Comparison of ENCODE assay signal across 1 cellular context in genomic region chr11:77884186-77884828, GRCh38.
TF ChIP-seq lines count a peak whose summit lies in the region.

No MANE protein-coding gene starts in this region.

TF ChIP-seq in GM23338, 12 proteins besides CTCF, POLR2A, EP300 and RAD21 (continued from another document):
- TF ChIP-seq ZNF462 (CRISPR knock-in tag; IDR thresholded peaks at IDR 0.05) = no peak
- no peak for TF ChIP-seq STAT1 (IDR thresholded peaks at IDR 0.05; ENCODE audit: unreplicated experiment)
- no peak for TF ChIP-seq CREB1 (CRISPR knock-in tag; IDR thresholded peaks at IDR 0.05; ENCODE audit: low read depth)
- TF ChIP-seq POLR2AphosphoS5 (IDR thresholded peaks at IDR 0.05; ENCODE audit: low read depth) = no peak
- TF ChIP-seq, protein P1, sequence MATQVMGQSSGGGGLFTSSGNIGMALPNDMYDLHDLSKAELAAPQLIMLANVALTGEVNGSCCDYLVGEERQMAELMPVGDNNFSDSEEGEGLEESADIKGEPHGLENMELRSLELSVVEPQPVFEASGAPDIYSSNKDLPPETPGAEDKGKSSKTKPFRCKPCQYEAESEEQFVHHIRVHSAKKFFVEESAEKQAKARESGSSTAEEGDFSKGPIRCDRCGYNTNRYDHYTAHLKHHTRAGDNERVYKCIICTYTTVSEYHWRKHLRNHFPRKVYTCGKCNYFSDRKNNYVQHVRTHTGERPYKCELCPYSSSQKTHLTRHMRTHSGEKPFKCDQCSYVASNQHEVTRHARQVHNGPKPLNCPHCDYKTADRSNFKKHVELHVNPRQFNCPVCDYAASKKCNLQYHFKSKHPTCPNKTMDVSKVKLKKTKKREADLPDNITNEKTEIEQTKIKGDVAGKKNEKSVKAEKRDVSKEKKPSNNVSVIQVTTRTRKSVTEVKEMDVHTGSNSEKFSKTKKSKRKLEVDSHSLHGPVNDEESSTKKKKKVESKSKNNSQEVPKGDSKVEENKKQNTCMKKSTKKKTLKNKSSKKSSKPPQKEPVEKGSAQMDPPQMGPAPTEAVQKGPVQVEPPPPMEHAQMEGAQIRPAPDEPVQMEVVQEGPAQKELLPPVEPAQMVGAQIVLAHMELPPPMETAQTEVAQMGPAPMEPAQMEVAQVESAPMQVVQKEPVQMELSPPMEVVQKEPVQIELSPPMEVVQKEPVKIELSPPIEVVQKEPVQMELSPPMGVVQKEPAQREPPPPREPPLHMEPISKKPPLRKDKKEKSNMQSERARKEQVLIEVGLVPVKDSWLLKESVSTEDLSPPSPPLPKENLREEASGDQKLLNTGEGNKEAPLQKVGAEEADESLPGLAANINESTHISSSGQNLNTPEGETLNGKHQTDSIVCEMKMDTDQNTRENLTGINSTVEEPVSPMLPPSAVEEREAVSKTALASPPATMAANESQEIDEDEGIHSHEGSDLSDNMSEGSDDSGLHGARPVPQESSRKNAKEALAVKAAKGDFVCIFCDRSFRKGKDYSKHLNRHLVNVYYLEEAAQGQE (IDR thresholded peaks at IDR 0.05; ENCODE audit: unreplicated experiment) = no peak
- no peak for TF ChIP-seq EZH2 (IDR thresholded peaks at IDR 0.05; ENCODE audit: low read depth, unreplicated experiment)
- TF ChIP-seq NANOG (IDR thresholded peaks at IDR 0.05; ENCODE audit: borderline replicate concordance) = no peak
- TF ChIP-seq, protein P2, sequence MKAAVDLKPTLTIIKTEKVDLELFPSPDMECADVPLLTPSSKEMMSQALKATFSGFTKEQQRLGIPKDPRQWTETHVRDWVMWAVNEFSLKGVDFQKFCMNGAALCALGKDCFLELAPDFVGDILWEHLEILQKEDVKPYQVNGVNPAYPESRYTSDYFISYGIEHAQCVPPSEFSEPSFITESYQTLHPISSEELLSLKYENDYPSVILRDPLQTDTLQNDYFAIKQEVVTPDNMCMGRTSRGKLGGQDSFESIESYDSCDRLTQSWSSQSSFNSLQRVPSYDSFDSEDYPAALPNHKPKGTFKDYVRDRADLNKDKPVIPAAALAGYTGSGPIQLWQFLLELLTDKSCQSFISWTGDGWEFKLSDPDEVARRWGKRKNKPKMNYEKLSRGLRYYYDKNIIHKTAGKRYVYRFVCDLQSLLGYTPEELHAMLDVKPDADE (IDR thresholded peaks at IDR 0.05) = no peak
- no peak for TF ChIP-seq ZNF331 (CRISPR knock-in tag; IDR thresholded peaks at IDR 0.05; ENCODE audit: low read depth)
